8 cellular contexts compared by ENCODE assay signal in the genomic region with DNA sequence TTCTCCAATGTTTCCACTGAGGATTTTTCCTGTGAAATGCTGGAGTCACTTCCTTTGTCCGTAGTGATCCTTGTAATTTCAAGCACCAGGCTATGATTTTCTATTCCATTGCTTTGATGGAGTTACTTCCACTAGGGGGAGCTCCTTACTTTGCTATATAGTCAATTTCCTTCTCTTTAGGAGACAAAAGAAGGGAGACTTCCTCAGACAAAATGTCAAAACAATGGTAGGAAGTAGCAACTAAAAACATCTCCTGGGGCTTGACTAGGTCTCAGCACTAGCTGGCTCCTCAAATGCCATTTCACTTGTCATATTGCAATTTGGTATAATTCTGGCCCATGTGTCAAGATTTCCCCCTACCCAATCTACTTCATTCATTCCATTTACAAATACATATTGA. TPM values are rescaled to one million over a fixed set of nuclear protein-coding genes. Genes with fewer than 3 reads are reported as not detected.
DNase-seq lines count a peak whose midpoint lies in the region; ATAC-seq and TF ChIP-seq lines count a peak whose summit lies in the region.

No MANE protein-coding gene starts in this region.

- no peaks in the 10 kb centered on the region for H3K9me3 ChIP-seq in DND-41 (ENCODE audit: insufficient read depth, low read length, severe bottlenecking)
- H3K9me3 ChIP-seq in OCI-LY7 (ENCODE audit: low read length) = no peaks in the 10 kb centered on the region
- H3K9me3 ChIP-seq in endodermal cell (ENCODE audit: control insufficient read depth, low read length) = no peaks in the 10 kb centered on the region

- no peaks in the 10 kb centered on the region for H3K27me3 Mint-ChIP-seq in endodermal cell (ENCODE audit: insufficient read depth)
- no peaks in the 10 kb centered on the region for H3K27me3 Mint-ChIP-seq in activated CD4-positive, alpha-beta memory T cell treated with anti-CD3 and anti-CD28 coated beads, Interleukin-2, amount 10 ng/mL, durations not matched to agents 7 days and 5 days

- H3K36me3 ChIP-seq in DND-41 (ENCODE audit: insufficient read depth, low read length) (no peaks in the 10 kb centered on the region), KMS-11 (ENCODE audit: insufficient read depth) (no peaks in the 10 kb centered on the region), OCI-LY7 (ENCODE audit: insufficient read depth, low read length) (no peaks in the 10 kb centered on the region), endodermal cell (ENCODE audit: control insufficient read depth, insufficient read depth, low read length) (no peaks in the 10 kb centered on the region)

- peaks cover 39% of the 10 kb centered on the region for H3K9me3 Mint-ChIP-seq in endodermal cell
- H3K9me3 Mint-ChIP-seq in activated CD4-positive, alpha-beta memory T cell treated with anti-CD3 and anti-CD28 coated beads, Interleukin-2, amount 10 ng/mL, durations not matched to agents 7 days and 5 days = no peaks in the 10 kb centered on the region

- TF ChIP-seq CTCF in DND-41 (IDR thresholded peaks at IDR 0.05; ENCODE audit: borderline replicate concordance, extremely low read depth, low read length, poor library complexity, severe bottlenecking) (peak; percentile 70), KMS-11 (conservative IDR thresholded peaks at IDR 0.05; ENCODE audit: low read depth, low read length) (peak; percentile 73), OCI-LY7 (conservative IDR thresholded peaks at IDR 0.05; ENCODE audit: low read length) (peak; percentile 78), endodermal cell (conservative IDR thresholded peaks at IDR 0.05) (peak; percentile 81)

- H3K36me3 Mint-ChIP-seq in endodermal cell (ENCODE audit: low read depth) = no peaks in the 10 kb centered on the region
- H3K36me3 Mint-ChIP-seq in activated CD4-positive, alpha-beta memory T cell treated with anti-CD3 and anti-CD28 coated beads, Interleukin-2, amount 10 ng/mL, durations not matched to agents 7 days and 5 days (ENCODE audit: low read depth) = no peaks in the 10 kb centered on the region

- BruUV-seq in OCI-LY7 (replicated peaks; lab: Mats Ljungman, UMichigan) = no TSS peak

- CTCF ChIA-PET in OCI-LY7 (lab: Charles Lee; ENCODE audit: unreplicated experiment) = no interaction called here
- CTCF ChIA-PET in activated CD4-positive, alpha-beta memory T cell treated with anti-CD3 and anti-CD28 coated beads, Interleukin-2, amount 10 ng/mL, durations not matched to agents 7 days and 5 days (lab: Charles Lee) = interaction anchor here (1.1 to 3.9 kb wide), 3 partner anchors 9 to 161 kb away, joined by 4 to 18 read pairs (median 8); no protein-coding TSS in a partner anchor

- H3K9me2 ChIP-seq in OCI-LY7 (ENCODE audit: insufficient read depth, low read length) = no peaks in the 10 kb centered on the region

- no peaks in the 10 kb centered on the region for H3K79me2 ChIP-seq in DND-41 (ENCODE audit: insufficient read depth, low read length)
- H3K79me2 ChIP-seq in KMS-11 (ENCODE audit: insufficient read depth, low read depth) = no peaks in the 10 kb centered on the region
- no peaks in the 10 kb centered on the region for H3K79me2 ChIP-seq in OCI-LY7 (ENCODE audit: insufficient read depth, low read depth, low read length)

- no peaks in the 10 kb centered on the region for H3K4me1 ChIP-seq in DND-41 (ENCODE audit: insufficient read depth, low read length)
- H3K4me1 ChIP-seq in KMS-11 (ENCODE audit: low read depth, poor library complexity, severe bottlenecking) = no peaks in the 10 kb centered on the region
- H3K4me1 ChIP-seq in OCI-LY7 (ENCODE audit: insufficient read depth, low read length, poor library complexity, severe bottlenecking) = no peaks in the 10 kb centered on the region
- no peaks in the 10 kb centered on the region for H3K4me1 ChIP-seq in endodermal cell (ENCODE audit: control insufficient read depth, insufficient read depth, low read length)

- H3K4me2 ChIP-seq in DND-41 (ENCODE audit: insufficient read depth, low read length) = no peak overlapping the region
- no peak overlapping the region for H3K4me2 ChIP-seq in KMS-11
- no peak overlapping the region for H3K4me2 ChIP-seq in OCI-LY7 (ENCODE audit: low read length)

- POLR2A ChIA-PET in OCI-LY7 (lab: Charles Lee) = no interaction called here
- POLR2A ChIA-PET in activated CD4-positive, alpha-beta memory T cell treated with anti-CD3 and anti-CD28 coated beads, Interleukin-2, amount 10 ng/mL, durations not matched to agents 7 days and 5 days (lab: Charles Lee) = no interaction called here

- ATAC-seq in DND-41 (ENCODE audit: insufficient read depth, low read depth) (peak; percentile 61), HG02610 (IDR thresholded peaks at IDR 0.05; ENCODE audit: unreplicated experiment) (no peak)

- no peak overlapping the region for H3K4me3 Mint-ChIP-seq in endodermal cell
- H3K4me3 Mint-ChIP-seq in activated CD4-positive, alpha-beta memory T cell treated with anti-CD3 and anti-CD28 coated beads, Interleukin-2, amount 10 ng/mL, durations not matched to agents 7 days and 5 days = no peak overlapping the region

- WGBS in endodermal cell (ENCODE audit: insufficient coverage in 1 of 2, insufficient read length in 1 of 2), 2 experiments = 61% methylated on average over 1 of the region's 1 CpG; no CpG with 5 or more reads in 1 of the 2 experiments

- H4K20me1 ChIP-seq in DND-41 (ENCODE audit: insufficient read depth, low read length) = no peaks in the 10 kb centered on the region
- no peaks in the 10 kb centered on the region for H4K20me1 ChIP-seq in KMS-11 (ENCODE audit: insufficient read depth)
- H4K20me1 ChIP-seq in OCI-LY7 (ENCODE audit: insufficient read depth, low read length) = no peaks in the 10 kb centered on the region

- no peaks in the 10 kb centered on the region for H3K4me1 Mint-ChIP-seq in endodermal cell
- H3K4me1 Mint-ChIP-seq in activated CD4-positive, alpha-beta memory T cell treated with anti-CD3 and anti-CD28 coated beads, Interleukin-2, amount 10 ng/mL, durations not matched to agents 7 days and 5 days = no peaks in the 10 kb centered on the region

- intact Hi-C loops in OCI-LY7 (cut with micrococcal nuclease; ENCODE audit: unreplicated experiment) = loop anchor here (5.0 kb wide), 2 partner anchors 160 to 220 kb away; no protein-coding TSS in a partner anchor

- H3K27ac Mint-ChIP-seq in endodermal cell = no peak overlapping the region
- H3K27ac Mint-ChIP-seq in activated CD4-positive, alpha-beta memory T cell treated with anti-CD3 and anti-CD28 coated beads, Interleukin-2, amount 10 ng/mL, durations not matched to agents 7 days and 5 days = no peak overlapping the region

- no peaks in the 10 kb centered on the region for H3K27me3 ChIP-seq in DND-41 (ENCODE audit: insufficient read depth, low read length, poor library complexity)
- H3K27me3 ChIP-seq in KMS-11 (ENCODE audit: insufficient read depth, low read depth) = no peaks in the 10 kb centered on the region
- no peaks in the 10 kb centered on the region for H3K27me3 ChIP-seq in endodermal cell (ENCODE audit: control insufficient read depth, insufficient read depth, low read length, poor library complexity, severe bottlenecking)

- H3K4me3 ChIP-seq in DND-41 (ENCODE audit: low read depth in 1 of 2, low read length in 2 of 2) (no peak overlapping the region), KMS-11 (IDR thresholded peaks at IDR 0.05; ENCODE audit: insufficient read depth, low read depth, low read length) (no peak overlapping the region), OCI-LY7 (ENCODE audit: low read depth, low read length, poor library complexity, severe bottlenecking) (no peak overlapping the region), endodermal cell (ENCODE audit: low read length) (no peak overlapping the region)

- no peak overlapping the region for H2AFZ ChIP-seq in DND-41 (ENCODE audit: low read depth, low read length)
- H2AFZ ChIP-seq in KMS-11 (ENCODE audit: low read depth) = no peak overlapping the region
- no peak overlapping the region for H2AFZ ChIP-seq in OCI-LY7 (ENCODE audit: low read length)

- no peak overlapping the region for H3K9ac ChIP-seq in DND-41 (ENCODE audit: low read depth, low read length)
- H3K9ac ChIP-seq in KMS-11 = no peak overlapping the region
- H3K9ac ChIP-seq in endodermal cell (ENCODE audit: extremely low read depth, low read length, poor library complexity, severe bottlenecking) = no peak overlapping the region

- H3K27ac ChIP-seq in DND-41 (ENCODE audit: low read length) (no peak overlapping the region), KMS-11 (no peak overlapping the region), OCI-LY7 (ENCODE audit: low read depth, low read length, poor library complexity, severe bottlenecking) (no peak overlapping the region), endodermal cell (ENCODE audit: low read depth, low read length) (no peak overlapping the region)

- DNase-seq in DND-41 (no peak), OCI-LY7 (ENCODE audit: low spot score) (peak; percentile 41), endodermal cell (no peak), myocyte (ENCODE audit: low read depth) (peak; percentile 57)
- no peak for DNase-seq in activated CD4-positive, alpha-beta memory T cell treated with anti-CD3 and anti-CD28 coated beads, Interleukin-2, amount 10 ng/mL, durations not matched to agents 7 days and 5 days
- DNase-seq in activated CD4-positive, alpha-beta T cell treated with anti-CD3 and anti-CD28 coated beads for 4 hours = no peak

RNA-seq across cellular contexts. Expression of a gene that starts 24.1 kb away (rescaled TPM):
- not detected in 2 replicates for total RNA-seq in OCI-LY7 (2014; rRNA removed; shearing (Covaris generic))
- total RNA-seq in OCI-LY7 (2022) (not detected in 2 replicates), endodermal cell (1 to 10 TPM; 2.1 to 4.2 TPM), myocyte (not detected in 2 replicates)
- 3.6 TPM for polyA plus RNA-seq in endodermal cell (2013, experiment 1 of 2)
- 2.6 TPM for polyA plus RNA-seq in endodermal cell (2013, experiment 2 of 2)
- polyA plus RNA-seq in myocyte (2012) = 0.14 TPM
- total RNA-seq in activated CD4-positive, alpha-beta memory T cell treated with anti-CD3 and anti-CD28 coated beads, Interleukin-2, amount 10 ng/mL, durations not matched to agents 7 days and 5 days = not detected

Comparison
In these comparisons a context has a peak if more than half of its experiments do, and no peak if none do; other contexts are left out.
1. DNase-seq: peak in OCI-LY7 (single experiment) and myocyte (single experiment); none in DND-41 (single experiment), endodermal cell (single experiment), activated CD4-positive, alpha-beta memory T cell treated with anti-CD3 and anti-CD28 coated beads, Interleukin-2, amount 10 ng/mL, durations not matched to agents 7 days and 5 days (single experiment) and activated CD4-positive, alpha-beta T cell treated with anti-CD3 and anti-CD28 coated beads for 4 hours (0 of 2).
2. Peak in every context shown above with its lines, with median percentiles within 50 percentile points of each other: CTCF ChIP-seq.